Comparison of ENCODE assay signal across 12 cellular contexts in genomic region chr11:82756765-82757650, GRCh38. TPM values are rescaled to one million over a fixed set of nuclear protein-coding genes. Genes with fewer than 3 reads are reported as not detected.
DNase-seq lines count a peak whose midpoint lies in the region; ATAC-seq, FAIRE-seq and TF ChIP-seq lines count a peak whose summit lies in the region.
"Had no signal": no experiment of that assay in that cellular context is flagged by ENCODE, and none has a peak within 500 bp of the region (broad histone marks: within the 10 kb centered on the region; RNA-seq: fewer than 3 reads in every experiment).

No MANE protein-coding gene starts in this region.

- H3K36me3 ChIP-seq in CD4-positive, alpha-beta memory T cell (ENCODE audit: insufficient read depth, low read length): no peaks in the 10 kb centered on the region
- H3K36me3 ChIP-seq in GM12878 (ENCODE audit: control insufficient read depth in 2 of 2, insufficient read depth in 2 of 2, low read length in 1 of 2): no peaks in the 10 kb centered on the region
- H3K36me3 ChIP-seq in neural cell (ENCODE audit: insufficient read depth, low read length): no peaks in the 10 kb centered on the region
- no peaks in the 10 kb centered on the region for H3K36me3 ChIP-seq in PC-9 (ENCODE audit: low read depth)

- H3K27ac ChIP-seq in CD4-positive, alpha-beta memory T cell (ENCODE audit: low read depth, low read length): no peak overlapping the region
- H3K27ac ChIP-seq in GM12878 (ENCODE audit: control insufficient read depth, insufficient read depth) (peak overlapping the region; percentile 12; the same call in 1 of the 2 replicates), neural cell (ENCODE audit: low read length) (no peak overlapping the region), PC-9 (no peak overlapping the region)

- no peak overlapping the region for H3K4me3 ChIP-seq in CD4-positive, alpha-beta memory T cell (ENCODE audit: low read length in 2 of 2)
- peak overlapping the region; percentile 39; the same call in 1 of the 2 replicates for H3K4me3 ChIP-seq in GM12878
- peak overlapping the region; percentile 18 for H3K4me3 ChIP-seq in neural cell (ENCODE audit: low read length)
- H3K4me3 ChIP-seq in PC-9: no peak overlapping the region

- H3K79me2 ChIP-seq in GM12878 (ENCODE audit: control insufficient read depth, insufficient read depth, low read length): no peaks in the 10 kb centered on the region
- no peaks in the 10 kb centered on the region for H3K79me2 ChIP-seq in neural cell (replicated peaks; ENCODE audit: insufficient read depth, low read length)
- no peaks in the 10 kb centered on the region for H3K79me2 ChIP-seq in PC-9 (ENCODE audit: low read depth)

- H3K4me1 ChIP-seq in CD4-positive, alpha-beta memory T cell (ENCODE audit: insufficient read depth, low read length): peaks cover 13% of the 10 kb centered on the region
- H3K4me1 ChIP-seq in GM12878 (ENCODE audit: control insufficient read depth, insufficient read depth, low read length) (peaks cover 14% of the 10 kb centered on the region), PC-9 (replicated peaks; ENCODE audit: insufficient read depth) (no peaks in the 10 kb centered on the region)

- peak overlapping the region; percentile 55 to 81 (median 71) for H3K4me3 Mint-ChIP-seq in CD4-positive, alpha-beta memory T cell
- H3K4me3 Mint-ChIP-seq in glutamatergic neuron (ENCODE audit: unreplicated experiment): no peak overlapping the region

- H3K9me3 ChIP-seq in CD4-positive, alpha-beta memory T cell (ENCODE audit: control insufficient read depth in 1 of 2, low read length in 2 of 2): no peaks in the 10 kb centered on the region
- H3K9me3 ChIP-seq in GM12878 (replicated peaks; ENCODE audit: control insufficient read depth, insufficient read depth, low read length): no peaks in the 10 kb centered on the region
- no peaks in the 10 kb centered on the region for H3K9me3 ChIP-seq in neural cell (ENCODE audit: low read length)
- no peaks in the 10 kb centered on the region for H3K9me3 ChIP-seq in PC-9 (ENCODE audit: insufficient read depth, low read depth)

- H3K36me3 Mint-ChIP-seq in CD4-positive, alpha-beta memory T cell: no peaks in the 10 kb centered on the region
- H3K36me3 Mint-ChIP-seq in glutamatergic neuron (ENCODE audit: unreplicated experiment): no peaks in the 10 kb centered on the region

- intact Hi-C loops in CD4-positive, alpha-beta memory T cell (cut with micrococcal nuclease): no loop called here
- intact Hi-C loops in GM12878 (cut with micrococcal nuclease; ENCODE audit: unreplicated experiment): no loop called here
- intact Hi-C loops in PC-9 (cut with micrococcal nuclease; ENCODE audit: unreplicated experiment): no loop called here

- no peaks in the 10 kb centered on the region for H4K20me1 ChIP-seq in GM12878 (ENCODE audit: control insufficient read depth, insufficient read depth)
- no peaks in the 10 kb centered on the region for H4K20me1 ChIP-seq in neural cell (ENCODE audit: insufficient read depth)
- no peaks in the 10 kb centered on the region for H4K20me1 ChIP-seq in PC-9 (ENCODE audit: insufficient read depth)

- H3K27me3 Mint-ChIP-seq in CD4-positive, alpha-beta memory T cell: peaks cover 0 to 5% of the 10 kb centered on the region in 2 donors
- H3K27me3 Mint-ChIP-seq in glutamatergic neuron (ENCODE audit: unreplicated experiment): peaks cover 3% of the 10 kb centered on the region

- H3F3A ChIP-seq in neural cell (ENCODE audit: insufficient read depth, low read length, poor library complexity, severe bottlenecking) (no peaks in the 10 kb centered on the region), PC-9 (ENCODE audit: insufficient read depth, low read depth) (no peaks in the 10 kb centered on the region)

- TF ChIP-seq CTCF in GM12878 (IDR thresholded peaks at IDR 0.05 in 2 of 3, conservative IDR thresholded peaks at IDR 0.05 in 1 of 3; ENCODE audit: control insufficient read depth in 2 of 3, extremely low read depth in 1 of 3, insufficient read depth in 1 of 3, low read depth in 3 of 3, low read length in 3 of 3) (no peak), neural cell (IDR thresholded peaks at IDR 0.05; ENCODE audit: poor library complexity, severe bottlenecking) (no peak), PC-9 (conservative IDR thresholded peaks at IDR 0.05) (no peak), glutamatergic neuron (IDR thresholded peaks at IDR 0.05; ENCODE audit: partially characterized antibody, unreplicated experiment) (no peak)

- no peaks in the 10 kb centered on the region for H3K27me3 ChIP-seq in CD4-positive, alpha-beta memory T cell (ENCODE audit: insufficient read depth, low read length)
- H3K27me3 ChIP-seq in GM12878 (replicated peaks in 1 of 2; ENCODE audit: control insufficient read depth in 2 of 2, insufficient read depth in 2 of 2, low read length in 1 of 2) (0 out of 4 replicates have a peak, but pooled peaks cover 0 to 2% of the 10 kb centered on the region in 2 experiments), neural cell (ENCODE audit: insufficient read depth, low read depth, low read length) (no peaks in the 10 kb centered on the region), PC-9 (ENCODE audit: insufficient read depth, low read depth) (no peaks in the 10 kb centered on the region)

- peak in 1 of 5 donors; percentile 13 for DNase-seq in CD4-positive, alpha-beta memory T cell
- DNase-seq in GM12878 (ENCODE audit: low read depth, low spot score) (no peak), PC-9 (no peak), glutamatergic neuron (no peak)
- DNase-seq: activated T-cell treated with anti-CD3 and anti-CD28 coated beads, Interleukin-2, amount 50 U/mL, for 48 hours; Calu3; kidney; stimulated activated CD4-positive, alpha-beta T cell treated with anti-CD3 and anti-CD28 coated beads, Interleukin-15, amount 100 ng/mL, for 24 hours had no signal

- TF ChIP-seq EP300 in GM12878 (IDR thresholded peaks at IDR 0.05; ENCODE audit: borderline replicate concordance in 1 of 2, control insufficient read depth in 1 of 2, low read depth in 2 of 2, low read length in 2 of 2): no peak
- no peak for TF ChIP-seq EP300 in neural cell (conservative IDR thresholded peaks at IDR 0.05; ENCODE audit: poor library complexity, severe bottlenecking)

- RAD21 ChIA-PET in GM12878 (lab: Charles Lee; ENCODE audit: unreplicated experiment): interaction anchor here (1.8 kb wide), 1 partner anchor 19 kb away, joined by 6 read pairs; no protein-coding TSS in a partner anchor

- H3K9me3 Mint-ChIP-seq in CD4-positive, alpha-beta memory T cell: no peaks in the 10 kb centered on the region
- H3K9me3 Mint-ChIP-seq in glutamatergic neuron (ENCODE audit: unreplicated experiment): no peaks in the 10 kb centered on the region

- ATAC-seq in GM18867 (IDR thresholded peaks at IDR 0.05; ENCODE audit: unreplicated experiment) (peak; percentile 61), GM12878 (peak; percentile 42; the same call in 2 of the 3 replicates), HG03135 (IDR thresholded peaks at IDR 0.05; ENCODE audit: unreplicated experiment) (no peak)

- H3K9ac ChIP-seq in GM12878 (ENCODE audit: control insufficient read depth, insufficient read depth, low read length) (no peak overlapping the region; the same call in 1 of the 2 replicates), neural cell (ENCODE audit: low read length) (no peak overlapping the region)

- FAIRE-seq in GM12878 (lab: Jason Lieb, UNC): no peak
- FAIRE-seq: kidney had no signal

- in situ Hi-C loops in GM12878 (cut with MboI): no loop called here

- H2AFZ ChIP-seq in GM12878 (ENCODE audit: control insufficient read depth, low read depth, low read length): peak overlapping the region; percentile 68
- no peak overlapping the region for H2AFZ ChIP-seq in neural cell (ENCODE audit: low read depth, low read length)
- H2AFZ ChIP-seq in PC-9: no peak overlapping the region

- no peak for TF ChIP-seq POLR2A in GM12878 (IDR thresholded peaks at IDR 0.05; ENCODE audit: low read depth, low read length)

- TF ChIP-seq RAD21 in GM12878 (IDR thresholded peaks at IDR 0.05; ENCODE audit: insufficient read depth, low read depth, low read length): no peak
- no peak for TF ChIP-seq RAD21 in neural cell (conservative IDR thresholded peaks at IDR 0.05)

- H3K4me2 ChIP-seq in GM12878 (ENCODE audit: control insufficient read depth, insufficient read depth) (peak overlapping the region; percentile 49), neural cell (ENCODE audit: low read length) (no peak overlapping the region), PC-9 (no peak overlapping the region)

- H3K9me2 ChIP-seq in neural cell (ENCODE audit: insufficient read depth, low read length): no peaks in the 10 kb centered on the region
- H3K9me2 ChIP-seq in PC-9 (ENCODE audit: insufficient read depth): no peaks in the 10 kb centered on the region; the same call in 1 of the 2 replicates

- POLR2A ChIA-PET in CD4-positive, alpha-beta memory T cell (lab: Charles Lee; ENCODE audit: partially characterized antibody): interaction anchor here (0.7 kb wide), 1 partner anchor 24 kb away, joined by 3 read pairs; the partner anchor contains the start of gene FAM181B
- POLR2A ChIA-PET in GM12878 (lab: Charles Lee): interaction anchor here (1.0 to 1.5 kb wide), 2 partner anchors 10 to 19 kb away, joined by 3 to 6 read pairs; no protein-coding TSS in a partner anchor
- POLR2A ChIA-PET in PC-9 (lab: Charles Lee; ENCODE audit: unreplicated experiment): no interaction called here

- CTCF ChIA-PET in CD4-positive, alpha-beta memory T cell (lab: Charles Lee; ENCODE audit: partially characterized antibody): interaction anchor here (1.0 to 1.2 kb wide), 2 partner anchors 21 to 110 kb away, joined by 3 read pairs; no protein-coding TSS in a partner anchor
- CTCF ChIA-PET in GM12878 (lab: Yijun Ruan, JAX) (interaction anchor here (0.8 to 3.6 kb wide), 4 partner anchors 18 to 1062 kb away, joined by 3 to 24 read pairs (median 4); no protein-coding TSS in a partner anchor), PC-9 (lab: Charles Lee) (no interaction called here)

- BruUV-seq in GM12878 (replicated peaks; lab: Mats Ljungman, UMichigan) (no TSS peak), PC-9 (replicated peaks; lab: Mats Ljungman, UMichigan) (no TSS peak)

- peaks cover 13 to 21% (median 20%) of the 10 kb centered on the region in 4 donors for H3K4me1 Mint-ChIP-seq in CD4-positive, alpha-beta memory T cell
- no peaks in the 10 kb centered on the region for H3K4me1 Mint-ChIP-seq in glutamatergic neuron (ENCODE audit: low read depth, unreplicated experiment)

- SMC1A ChIA-PET in GM12878 (lab: Charles Lee; ENCODE audit: uncharacterized antibody, unreplicated experiment): interaction anchor here (0.7 to 2.0 kb wide), 4 partner anchors 10 to 492 kb away, joined by 3 to 5 read pairs (median 3); no protein-coding TSS in a partner anchor

- WGBS in GM12878 (ENCODE audit: insufficient coverage, insufficient replicate concordance, low lambda C conversion rate, missing lambda C conversion rate): 22% methylated on average over 8 of the region's 8 CpGs

- peak overlapping the region in 5 of 7 donors; percentile 14 to 72 (median 49) for H3K27ac Mint-ChIP-seq in CD4-positive, alpha-beta memory T cell
- no peak overlapping the region for H3K27ac Mint-ChIP-seq in glutamatergic neuron (ENCODE audit: unreplicated experiment)

RNA-seq across cellular contexts. Expression of gene FAM181B, which starts 23.3 kb away (rescaled TPM):
- total RNA-seq in CD4-positive, alpha-beta memory T cell: under 1 TPM in 1 of 2 experiments, not detected in 1; 0.11 TPM
- not detected for polyA plus RNA-seq in CD4-positive, alpha-beta memory T cell
- total RNA-seq in GM12878 (2013; cell fraction: nucleolus; rRNA removed): not detected in 2 replicates
- total RNA-seq in GM12878 (2014; rRNA removed) (not detected in 2 replicates), GM12878 (2014; rRNA removed; fragmentation: Illumina TruSeq; extraction: Trizol) (not detected in 2 replicates), GM12878 (2021) (not detected in 2 replicates), PC-9 (2021) (not detected in 2 replicates), glutamatergic neuron (ENCODE audit: unreplicated experiment) (0.47 TPM)
- polyA plus RNA-seq in GM12878 (2011; ENCODE audit: low read depth): not detected
- polyA plus RNA-seq in GM12878 (2011; rRNA removed) (not detected in 2 replicates), GM12878 (2014; fragmentation: Illumina TruSeq; extraction: Trizol) (not detected in 2 replicates), GM12878 (2014; fragmentation: Nextera tagmentation; extraction: Ambion mirVana) (not detected), GM12878 (2014; rRNA removed) (not detected in 2 replicates), GM12878 (2016; fragmentation: Nextera tagmentation; extraction: Ambion mirVana) (not detected), neural cell (1.3 and 1.4 TPM in 2 replicates)
- polyA plus RNA-seq in GM12878 (2011; cell fraction: cytosol; rRNA removed): not detected in 2 replicates
- polyA plus RNA-seq in GM12878 (2011; cell fraction: nucleus; rRNA removed): not detected in 2 replicates
- polyA plus RNA-seq in GM12878 (2012): not detected in 2 replicates
- not detected in 2 replicates for polyA minus RNA-seq in GM12878 (2011; rRNA and poly(A)+ RNA removed)
- polyA minus RNA-seq in GM12878 (2011; cell fraction: cytosol; rRNA and poly(A)+ RNA removed): not detected in 2 replicates
- not detected in 2 replicates for polyA minus RNA-seq in GM12878 (2011; cell fraction: nucleus; rRNA and poly(A)+ RNA removed)
- polyA minus RNA-seq in neural cell: 0.93 and 0.97 TPM in 2 replicates
- total RNA-seq: RPMI7951 had no signal

Comparison
In these comparisons a context has a peak if more than half of its experiments do, and no peak if none do; other contexts are left out.
1. H3K4me3 ChIP-seq: peak in GM12878 (single experiment) and neural cell (single experiment); none in CD4-positive, alpha-beta memory T cell (0 of 2) and PC-9 (single experiment).